Comparison of ENCODE assay signal across 28 cellular contexts in the genomic region with DNA sequence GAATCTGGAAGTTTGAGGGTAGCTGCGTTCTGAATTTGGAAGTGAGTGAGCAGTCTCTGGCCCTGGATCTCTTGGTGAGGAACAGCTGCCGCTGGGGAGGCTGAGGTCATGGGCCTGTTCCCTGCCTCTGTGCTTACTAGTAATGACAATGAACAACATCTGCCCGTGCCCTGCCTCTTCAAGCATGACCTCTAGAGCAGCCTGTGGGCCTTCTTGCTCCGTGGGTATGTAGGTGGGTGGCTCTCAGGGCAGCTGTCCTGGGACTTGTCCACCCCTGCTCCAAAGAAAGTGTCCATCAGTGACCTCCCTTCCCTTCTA.
A peak's percentile ranks its signal among the peaks of the same experiment; 100 is the strongest.
DNase-seq lines count a peak whose midpoint lies in the region; ATAC-seq and TF ChIP-seq lines count a peak whose summit lies in the region.
"Had no signal": no experiment of that assay in that cellular context is flagged by ENCODE, and none has a peak within 500 bp of the region (broad histone marks: within the 10 kb centered on the region; RNA-seq: fewer than 3 reads in every experiment).

No MANE protein-coding gene starts in this region.

- no peaks in the 10 kb centered on the region for H3K9me3 Mint-ChIP-seq in MCF 10A (ENCODE audit: unreplicated experiment)
- H3K9me3 Mint-ChIP-seq in nephron, result peaks cover 8% of the 10 kb centered on the region
- H3K9me3 Mint-ChIP-seq: natural killer cell, type B pancreatic cell had no signal

- BruUV-seq in MCF 10A (replicated peaks; lab: Mats Ljungman, UMichigan), result no TSS peak

- H3K4me3 Mint-ChIP-seq in MCF 10A (ENCODE audit: unreplicated experiment), result no peak overlapping the region
- no peak overlapping the region for H3K4me3 Mint-ChIP-seq in nephron
- H3K4me3 Mint-ChIP-seq: activated naive CD4-positive, alpha-beta T cell treated with anti-CD3 and anti-CD28 coated beads, Interleukin-2, amount 10 ng/mL, durations not matched to agents 7 days and 5 days; natural killer cell; type B pancreatic cell; WTC11 had no signal

- DNase-seq in breast epithelium (ENCODE audit: low spot score in 2 of 2) (no peak), MCF 10A (ENCODE audit: unreplicated experiment) (no peak), heart right ventricle (peak; percentile 34 to 36), mesenteric fat pad (ENCODE audit: low spot score) (no peak), MG63 (no peak)
- DNase-seq in activated naive CD4-positive, alpha-beta T cell (lab: John Stamatoyannopoulos, UW), result no peak
- DNase-seq: activated naive CD4-positive, alpha-beta T cell treated with anti-CD3 and anti-CD28 coated beads, Interleukin-2, amount 10 ng/mL, durations not matched to agents 7 days and 5 days; activated T-cell treated with anti-CD3 and anti-CD28 coated beads, Interleukin-2, amount 50 U/mL, for 48 hours; BE2C; cerebellar nuclear complex; effector CD8-positive, alpha-beta T cell; Kasumi-1; mammary epithelial cell; natural killer cell; NCI-H1105 treated with DMSO at 0.1 percent for 48 hours; NCI-H2081 treated with DMSO at 0.1 percent for 48 hours; NCI-H510A; NK-92 treated with Interleukin-12 subunit alpha and Interleukin-12 subunit beta, amount 100 ng/mL, for 24 hours; stimulated activated CD4-positive, alpha-beta T cell treated with anti-CD3 and anti-CD28 coated beads, Interleukin-2, amount 100 ng/mL, for 48 hours; stimulated activated naive CD8-positive, alpha-beta T cell treated with anti-CD3 and anti-CD28 coated beads, Interleukin-15, Interleukin-2, amounts not matched to agents 100 U/mL and 50 U/mL, for 24 hours; T-helper 9 cell had no signal

- POLR2A ChIA-PET in MCF 10A (lab: Yijun Ruan, JAX), result no interaction called here

- no peak for TF ChIP-seq POLR2A in breast epithelium (IDR thresholded peaks at IDR 0.05)

- H3K4me1 ChIP-seq in breast epithelium, result no peaks in the 10 kb centered on the region
- peaks cover 5 to 40% (median 21%) of the 10 kb centered on the region in 9 donors for H3K4me1 ChIP-seq in heart right ventricle
- H3K4me1 ChIP-seq: BE2C, HAP-1 had no signal

- peaks cover 78% of the 10 kb centered on the region for H3K27me3 Mint-ChIP-seq in MCF 10A (ENCODE audit: insufficient read depth, unreplicated experiment)
- peaks cover 15% of the 10 kb centered on the region for H3K27me3 Mint-ChIP-seq in nephron (ENCODE audit: low read depth)
- H3K27me3 Mint-ChIP-seq: activated naive CD4-positive, alpha-beta T cell treated with anti-CD3 and anti-CD28 coated beads, Interleukin-2, amount 10 ng/mL, durations not matched to agents 7 days and 5 days; type B pancreatic cell had no signal

- H3K4me3 ChIP-seq in breast epithelium (no peak overlapping the region), heart right ventricle (no peak overlapping the region), MG63 (no peak overlapping the region)
- H3K4me3 ChIP-seq: ascending aorta, HAP-1, skin epidermis had no signal

- H3K36me3 Mint-ChIP-seq in MCF 10A (ENCODE audit: insufficient read depth, unreplicated experiment) (no peaks in the 10 kb centered on the region), nephron (ENCODE audit: low read depth) (no peaks in the 10 kb centered on the region)
- H3K36me3 Mint-ChIP-seq: activated naive CD4-positive, alpha-beta T cell treated with anti-CD3 and anti-CD28 coated beads, Interleukin-2, amount 10 ng/mL, durations not matched to agents 7 days and 5 days; natural killer cell; type B pancreatic cell had no signal

- H3K4me1 Mint-ChIP-seq in MCF 10A (ENCODE audit: insufficient read depth, unreplicated experiment) (peaks cover 24% of the 10 kb centered on the region), nephron (peaks cover 33% of the 10 kb centered on the region)
- H3K4me1 Mint-ChIP-seq: activated naive CD4-positive, alpha-beta T cell treated with anti-CD3 and anti-CD28 coated beads, Interleukin-2, amount 10 ng/mL, durations not matched to agents 7 days and 5 days; natural killer cell; WTC11 had no signal

- no peaks in the 10 kb centered on the region for H3K27me3 ChIP-seq in breast epithelium
- no peaks in the 10 kb centered on the region for H3K27me3 ChIP-seq in heart right ventricle
- H3K27me3 ChIP-seq in MG63, result no peaks in the 10 kb centered on the region
- H3K27me3 ChIP-seq: ascending aorta, BE2C had no signal

- CTCF ChIA-PET in MCF 10A (lab: Yijun Ruan, JAX), result no interaction called here

- peak overlapping the region; percentile 29 to 85 for H3K27ac ChIP-seq in breast epithelium
- H3K27ac ChIP-seq in heart right ventricle, result peak overlapping the region; percentile 34 to 82 (median 64)

- H3K9me3 ChIP-seq in breast epithelium (no peaks in the 10 kb centered on the region), heart right ventricle (peaks cover 0 to 10% (median 0%) of the 10 kb centered on the region in 11 donors), MG63 (0 out of 2 replicates have a peak, but pooled peaks cover 3% of the 10 kb centered on the region)
- H3K9me3 ChIP-seq: ascending aorta, BE2C, HAP-1 had no signal

- peak; percentile 55 to 78 (median 65) for ATAC-seq in heart right ventricle
- no peak for ATAC-seq in GM19397 (IDR thresholded peaks at IDR 0.05; ENCODE audit: unreplicated experiment)
- ATAC-seq: natural killer cell; stimulated activated naive CD8-positive, alpha-beta T cell treated with anti-CD3 and anti-CD28 coated beads, Interleukin-15, Interleukin-2, amounts not matched to agents 100 U/mL and 50 U/mL, for 24 hours; WTC11 had no signal

- H3K27ac Mint-ChIP-seq in MCF 10A (ENCODE audit: low read depth, unreplicated experiment) (no peak overlapping the region), nephron (peak overlapping the region; percentile 54 to 97 (median 94))
- H3K27ac Mint-ChIP-seq: activated naive CD4-positive, alpha-beta T cell treated with anti-CD3 and anti-CD28 coated beads, Interleukin-2, amount 10 ng/mL, durations not matched to agents 7 days and 5 days; natural killer cell; type B pancreatic cell; WTC11 had no signal

- TF ChIP-seq CTCF in breast epithelium (IDR thresholded peaks at IDR 0.05) (no peak), MCF 10A (IDR thresholded peaks at IDR 0.05; ENCODE audit: unreplicated experiment) (no peak), heart right ventricle (IDR thresholded peaks at IDR 0.05) (no peak), nephron (IDR thresholded peaks at IDR 0.05; ENCODE audit: unreplicated experiment in 3 of 3) (no peak)

- intact Hi-C loops in breast epithelium (cut with DNase I; ENCODE audit: low total_unique reads) (no loop called here), MCF 10A (cut with micrococcal nuclease) (loop anchor here (10.0 kb wide), 1 partner anchor 106 kb away; no protein-coding TSS in a partner anchor), heart right ventricle (cut with DNase I) (no loop called here)

- H3K36me3 ChIP-seq in breast epithelium (no peaks in the 10 kb centered on the region), heart right ventricle (no peaks in the 10 kb centered on the region), MG63 (no peaks in the 10 kb centered on the region)
- H3K36me3 ChIP-seq: ascending aorta, BE2C, HAP-1 had no signal

- WGBS in heart right ventricle, 2 donors, result 71 to 82% methylated on average over 4 of the region's 4 CpGs

Comparison
In these comparisons a context has a peak if more than half of its experiments do, and no peak if none do; other contexts are left out.
1. DNase-seq: peak in heart right ventricle (2 of 2); none in breast epithelium (0 of 2), MCF 10A (single experiment), activated naive CD4-positive, alpha-beta T cell (0 of 4), mesenteric fat pad (single experiment) and MG63 (single experiment).